In genomic region chr17:10758062-10758461, GRCh38 we compare ENCODE assay signal across 25 cellular contexts. TPM values are rescaled to one million over a fixed set of nuclear protein-coding genes. Genes with fewer than 3 reads are reported as not detected.
"Had no signal": no experiment of that assay in that cellular context is flagged by ENCODE, and none has a peak within 500 bp of the region (broad histone marks: within the 10 kb centered on the region; RNA-seq: fewer than 3 reads in every experiment).

No MANE protein-coding gene starts in this region.

- H2AFZ ChIP-seq: parathyroid adenoma had no signal

- H3K36me3 Mint-ChIP-seq: natural killer cell treated with Interleukin-12 subunit alpha and Interleukin-12 subunit beta and Interleukin-15 and Interleukin-18, amount 100 ng/mL, for 72 hours had no signal

- H3K4me1 ChIP-seq: esophagus squamous epithelium, gastroesophageal sphincter, parathyroid adenoma, prostate gland, upper lobe of left lung, uterus had no signal

- H3K27me3 Mint-ChIP-seq: dendritic cell treated with granulocyte-macrophage colony-stimulating factor and Interleukin-4, amounts not matched to agents 40 ng/mL and 50 ng/mL, for 4 days had no signal

- H3K9me3 Mint-ChIP-seq: dendritic cell treated with granulocyte-macrophage colony-stimulating factor and Interleukin-4, amounts not matched to agents 40 ng/mL and 50 ng/mL, for 4 days; effector memory CD8-positive, alpha-beta T cell; natural killer cell treated with Interleukin-12 subunit alpha and Interleukin-12 subunit beta and Interleukin-15 and Interleukin-18, amount 100 ng/mL, for 72 hours had no signal

- H3K27ac ChIP-seq: esophagus squamous epithelium, gastroesophageal sphincter, parathyroid adenoma, prostate gland, suprapubic skin, thyroid gland, upper lobe of left lung, uterus had no signal

- H3K4me3 ChIP-seq: esophagus squamous epithelium, gastroesophageal sphincter, mucosa of descending colon, prostate gland, smooth muscle cell, suprapubic skin, thyroid gland, upper lobe of left lung, uterus had no signal

- FAIRE-seq: colon, kidney had no signal

- DNase-seq: effector memory CD8-positive, alpha-beta T cell; esophagus squamous epithelium; foreskin fibroblast; kidney; left cardiac atrium; left ventricle myocardium superior; mucosa of descending colon; occipital lobe; retina; stimulated activated CD4-positive, alpha-beta T cell treated with anti-CD3 and anti-CD28 coated beads, Interleukin-2, amount 100 ng/mL, for 48 hours; stimulated activated naive CD4-positive, alpha-beta T cell treated with Interleukin-2 at 50 U/mL for 16 hours; thyroid gland; upper lobe of left lung; uterus had no signal

- ATAC-seq: effector memory CD8-positive, alpha-beta T cell; gastroesophageal sphincter; left cardiac atrium; left ventricle myocardium superior; mucosa of descending colon; natural killer cell treated with Interleukin-12 subunit alpha and Interleukin-12 subunit beta and Interleukin-15 and Interleukin-18, amount 100 ng/mL, for 72 hours had no signal

- H3K9ac ChIP-seq: parathyroid adenoma had no signal

- H3K4me3 Mint-ChIP-seq: dendritic cell treated with granulocyte-macrophage colony-stimulating factor and Interleukin-4, amounts not matched to agents 40 ng/mL and 50 ng/mL, for 4 days; effector memory CD8-positive, alpha-beta T cell; natural killer cell treated with Interleukin-12 subunit alpha and Interleukin-12 subunit beta and Interleukin-15 and Interleukin-18, amount 100 ng/mL, for 72 hours had no signal

- H3K79me2 ChIP-seq: parathyroid adenoma had no signal

- H3K36me3 ChIP-seq: esophagus squamous epithelium, prostate gland, suprapubic skin, thyroid gland, upper lobe of left lung, uterus had no signal

- H3K9me3 ChIP-seq: esophagus squamous epithelium, gastroesophageal sphincter, mucosa of descending colon, prostate gland, suprapubic skin, thyroid gland, upper lobe of left lung, uterus had no signal

- H3K27ac Mint-ChIP-seq: dendritic cell treated with granulocyte-macrophage colony-stimulating factor and Interleukin-4, amounts not matched to agents 40 ng/mL and 50 ng/mL, for 4 days; effector memory CD8-positive, alpha-beta T cell; natural killer cell treated with Interleukin-12 subunit alpha and Interleukin-12 subunit beta and Interleukin-15 and Interleukin-18, amount 100 ng/mL, for 72 hours had no signal

- H3K27me3 ChIP-seq: esophagus squamous epithelium, gastroesophageal sphincter, suprapubic skin, thyroid gland, upper lobe of left lung, uterus had no signal

- H3K4me2 ChIP-seq: smooth muscle cell had no signal

RNA-seq across cellular contexts. Expression of gene TMEM220, which starts 28.2 kb away (rescaled TPM):
- total RNA-seq: epithelial cell of proximal tubule had no signal

RNA-seq across cellular contexts. Expression of gene TMEM238L, which starts 45.8 kb away (rescaled TPM):
- total RNA-seq: epithelial cell of proximal tubule; gastroesophageal sphincter; left cardiac atrium; left ventricle myocardium superior; lung microvascular endothelial cell; mesenteric fat pad; natural killer cell treated with Interleukin-12 subunit alpha and Interleukin-12 subunit beta and Interleukin-15 and Interleukin-18, amount 100 ng/mL, for 72 hours; occipital lobe; smooth muscle cell; thyroid gland; upper lobe of left lung; uterus had no signal
- polyA plus RNA-seq: smooth muscle cell had no signal
